In the genomic region with DNA sequence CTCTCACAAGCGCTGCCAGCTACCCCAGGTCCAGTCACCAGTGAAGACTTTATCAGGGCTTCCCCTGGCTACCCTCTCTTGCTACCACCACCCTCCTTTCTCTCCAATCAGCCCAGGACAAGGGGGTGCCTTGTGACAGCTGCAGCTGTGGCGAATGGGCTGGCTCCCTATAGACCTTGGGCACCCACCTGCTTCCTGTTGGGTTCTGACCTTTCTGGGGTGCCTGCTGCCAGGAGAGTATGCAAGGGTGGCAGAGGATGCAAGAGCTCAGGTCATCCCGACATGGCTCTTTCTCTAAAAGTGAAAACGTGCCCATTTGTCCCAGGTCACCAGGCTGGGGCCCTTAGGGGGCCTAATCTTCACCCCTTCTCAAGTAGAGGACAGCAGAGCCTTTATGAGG, we compare ENCODE assay signal across 1 cellular context.
TF ChIP-seq lines count a peak whose summit lies in the region.

No MANE protein-coding gene starts in this region.

TF ChIP-seq in GM23338, 12 proteins besides CTCF, POLR2A, EP300 and RAD21 (continued from another document):
- TF ChIP-seq ZNF462 (CRISPR knock-in tag; IDR thresholded peaks at IDR 0.05) (no peak), ZNF114 (CRISPR knock-in tag; IDR thresholded peaks at IDR 0.05) (no peak), JUNB (IDR thresholded peaks at IDR 0.05; ENCODE audit: unreplicated experiment) (no peak), NANOG (IDR thresholded peaks at IDR 0.05; ENCODE audit: borderline replicate concordance) (no peak), EZH2 (IDR thresholded peaks at IDR 0.05; ENCODE audit: low read depth, unreplicated experiment) (no peak), ETS1 (IDR thresholded peaks at IDR 0.05) (no peak), REST (IDR thresholded peaks at IDR 0.05; ENCODE audit: unreplicated experiment) (no peak)
